ENCODE assay signal across 8 cellular contexts in the genomic region with DNA sequence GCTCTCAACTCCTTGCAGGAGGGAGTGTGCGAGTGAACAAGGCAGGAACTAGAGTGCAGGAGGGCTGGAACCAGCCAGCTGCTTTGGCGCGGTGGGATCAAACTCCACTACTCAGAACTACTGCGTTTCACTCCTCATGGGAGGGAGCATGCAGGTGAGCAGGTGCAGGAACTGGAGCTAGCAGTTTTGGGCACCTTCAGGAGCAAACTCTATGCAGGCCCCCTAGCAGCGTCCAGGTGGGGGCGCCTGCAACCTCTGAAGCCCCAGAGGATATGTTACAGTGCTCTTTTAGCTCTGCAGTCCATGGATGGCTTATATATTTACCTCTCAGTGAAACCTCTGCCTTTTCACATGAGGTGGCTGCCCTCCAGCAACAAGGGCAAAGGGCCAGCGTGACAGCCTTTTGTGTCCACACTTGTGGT.
DNase-seq lines count a peak whose midpoint lies in the region; ATAC-seq, FAIRE-seq and TF ChIP-seq lines count a peak whose summit lies in the region.

No MANE protein-coding gene starts in this region.

- H3K36me3 ChIP-seq in Loucy (ENCODE audit: insufficient read depth, low read length) (no peaks in the 10 kb centered on the region), MG63 (no peaks in the 10 kb centered on the region)

- peaks cover 22% of the 10 kb centered on the region for H3K4me1 Mint-ChIP-seq in osteocyte (ENCODE audit: unreplicated experiment)

- H3F3A ChIP-seq in Loucy (ENCODE audit: low read depth) = no peaks in the 10 kb centered on the region

- no peak overlapping the region for H2AFZ ChIP-seq in Loucy (ENCODE audit: low read length)

- no peaks in the 10 kb centered on the region for H3K9me2 ChIP-seq in Loucy (replicated peaks; ENCODE audit: low read depth, low read length)

- H3K4me2 ChIP-seq in Loucy (ENCODE audit: low read depth, low read length, poor library complexity, severe bottlenecking) = no peak overlapping the region

- no peak overlapping the region for H3K27ac Mint-ChIP-seq in osteocyte (ENCODE audit: unreplicated experiment)

- no peak overlapping the region for H3K4me3 Mint-ChIP-seq in osteocyte (ENCODE audit: unreplicated experiment)

- no peaks in the 10 kb centered on the region for H3K79me2 ChIP-seq in Loucy (ENCODE audit: insufficient read depth, low read length)

- ATAC-seq in GM19452 (IDR thresholded peaks at IDR 0.05; ENCODE audit: unreplicated experiment) = peak; percentile 70

- no peaks in the 10 kb centered on the region for H3K27me3 Mint-ChIP-seq in osteocyte (ENCODE audit: unreplicated experiment)

- peaks cover 5% of the 10 kb centered on the region for H3K9me3 Mint-ChIP-seq in osteocyte (ENCODE audit: unreplicated experiment)

- peak; percentile 15 for DNase-seq in epithelial cell of esophagus (ENCODE audit: low read depth)
- DNase-seq in osteocyte (ENCODE audit: extremely low spot score, unreplicated experiment) = no peak
- DNase-seq in hippocampal formation (lab: John Stamatoyannopoulos, UW) = no peak
- DNase-seq in stimulated activated CD4-positive, alpha-beta T cell treated with anti-CD3 and anti-CD28 coated beads, Interleukin-4, amount 100 ng/mL, for 1 hour = no peak
- DNase-seq in MG63 = no peak
- DNase-seq in urothelium cell line (ENCODE audit: low spot score) = no peak

- no peak for FAIRE-seq in urothelium cell line (lab: Jason Lieb, UNC)

- H3K27me3 ChIP-seq in Loucy (ENCODE audit: insufficient read depth, low read length, poor library complexity, severe bottlenecking) (no peaks in the 10 kb centered on the region), MG63 (no peaks in the 10 kb centered on the region)

- TF ChIP-seq CTCF in Loucy (conservative IDR thresholded peaks at IDR 0.05; ENCODE audit: low read length) = peak; percentile 37
- peak; percentile 27 for TF ChIP-seq CTCF in epithelial cell of esophagus (IDR thresholded peaks at IDR 0.05; ENCODE audit: insufficient read depth, low read depth, low read length, missing control alignments)
- peak; percentile 18 for TF ChIP-seq CTCF in osteocyte (IDR thresholded peaks at IDR 0.05)

- H3K36me3 Mint-ChIP-seq in osteocyte (ENCODE audit: unreplicated experiment) = no peaks in the 10 kb centered on the region

- H4K20me1 ChIP-seq in Loucy (ENCODE audit: insufficient read depth, low read length, poor library complexity, severe bottlenecking) = no peaks in the 10 kb centered on the region

- H3K4me3 ChIP-seq in Loucy (ENCODE audit: low read length, poor library complexity, severe bottlenecking) = no peak overlapping the region
- H3K4me3 ChIP-seq in epithelial cell of esophagus (ENCODE audit: low read length) = no peak overlapping the region
- no peak overlapping the region for H3K4me3 ChIP-seq in MG63

- H3K9me3 ChIP-seq in Loucy (ENCODE audit: insufficient read depth, low read depth, low read length) = no peaks in the 10 kb centered on the region
- H3K9me3 ChIP-seq in MG63 = no peaks in the 10 kb centered on the region

- H3K9ac ChIP-seq in Loucy (ENCODE audit: low read depth, low read length, poor library complexity, severe bottlenecking) = no peak overlapping the region

- H3K4me1 ChIP-seq in Loucy (ENCODE audit: insufficient read depth, low read length, poor library complexity, severe bottlenecking) = no peaks in the 10 kb centered on the region
